ENCODE assay signal across 8 cellular contexts in genomic region chr3:51669241-51670052, GRCh38. TPM values are rescaled to one million over a fixed set of nuclear protein-coding genes. Genes with fewer than 3 reads are reported as not detected.
DNase-seq lines count a peak whose midpoint lies in the region; ATAC-seq and TF ChIP-seq lines count a peak whose summit lies in the region.

No MANE protein-coding gene starts in this region.

- peak overlapping the region; percentile 79 for H3K27ac Mint-ChIP-seq in activated B cell treated with CpG ODN at 0.5 μM for 24 hours

- peak overlapping the region; percentile 89 for H3K4me3 Mint-ChIP-seq in activated B cell treated with CpG ODN at 0.5 μM for 24 hours

- TF ChIP-seq CTCF in AG10803 (conservative IDR thresholded peaks at IDR 0.05; ENCODE audit: low read length) (peak; percentile 98), GM20000 (IDR thresholded peaks at IDR 0.05; ENCODE audit: extremely low read depth, missing control alignments) (peak; percentile 98), activated B cell treated with CpG ODN at 0.5 μM for 24 hours (IDR thresholded peaks at IDR 0.05) (no peak), cardiac fibroblast (IDR thresholded peaks at IDR 0.05; ENCODE audit: low read depth, low read length) (peak; percentile 99)

- POLR2A ChIA-PET in activated B cell treated with CpG ODN at 0.5 μM for 24 hours (lab: Charles Lee), result interaction anchor here (0.8 to 7.7 kb wide), 5 partner anchors 12 to 168 kb away, joined by 3 to 94 read pairs (median 5); partner anchors contain the start of gene DCAF1

- no peaks in the 10 kb centered on the region for H3K27me3 Mint-ChIP-seq in activated B cell treated with CpG ODN at 0.5 μM for 24 hours

- CTCF ChIA-PET in activated B cell treated with CpG ODN at 0.5 μM for 24 hours (lab: Charles Lee), result interaction anchor here (0.7 to 6.7 kb wide), 10 partner anchors 12 to 279 kb away, joined by 3 to 89 read pairs (median 4); partner anchors contain the start of gene DCAF1

- intact Hi-C loops in activated B cell treated with CpG ODN at 0.5 μM for 24 hours (cut with micrococcal nuclease), result loop anchor here (1.0 to 5.0 kb wide), 4 partner anchors 167 to 1947 kb away; partner anchors contain the start of genes C3orf18, GMPPB, HEMK1 and UQCC5

- ATAC-seq in activated B cell treated with CpG ODN at 0.5 μM for 24 hours (ENCODE audit: low read depth) (no peak), GM18519 (IDR thresholded peaks at IDR 0.05; ENCODE audit: low FRiP score, unreplicated experiment) (no peak)

- DNase-seq in AG10803 (ENCODE audit: low read depth) (peak; percentile 80), GM20000 (ENCODE audit: low spot score) (peak; percentile 76), NCI-H2171 (lab: John Stamatoyannopoulos, UW) (peak; percentile 7), activated B cell treated with CpG ODN at 0.5 μM for 24 hours (peak; percentile 70), cardiac fibroblast (ENCODE audit: low read depth in 2 of 2) (peak; percentile 89 to 90), islet precursor cell (peak; percentile 97)
- peak; percentile 91 for DNase-seq in stimulated activated CD4-positive, alpha-beta T cell treated with anti-CD3 and anti-CD28 coated beads, Interleukin-15, amount 100 ng/mL, for 24 hours

- H3K4me1 Mint-ChIP-seq in activated B cell treated with CpG ODN at 0.5 μM for 24 hours, result peaks cover 41% of the 10 kb centered on the region

- H3K36me3 Mint-ChIP-seq in activated B cell treated with CpG ODN at 0.5 μM for 24 hours (ENCODE audit: low read depth), result peaks cover 4% of the 10 kb centered on the region

- H3K4me3 ChIP-seq in AG10803 (ENCODE audit: low read length) (no peak overlapping the region), cardiac fibroblast (replicated peaks in 1 of 2; ENCODE audit: low read depth in 2 of 2, low read length in 2 of 2) (no peak overlapping the region)

- H3K9me3 Mint-ChIP-seq in activated B cell treated with CpG ODN at 0.5 μM for 24 hours, result no peaks in the 10 kb centered on the region

RNA-seq across cellular contexts. Expression of gene TEX264, which starts 1.6 kb away (rescaled TPM):
- total RNA-seq in activated B cell treated with CpG ODN at 0.5 μM for 24 hours, result 24.1 and 24.4 TPM in 2 replicates

RNA-seq across cellular contexts. Expression of gene GRM2, which starts 37.4 kb away (rescaled TPM):
- 0.58 and 1.4 TPM in 2 replicates for total RNA-seq in activated B cell treated with CpG ODN at 0.5 μM for 24 hours

Comparison
In these comparisons a context has a peak if more than half of its experiments do, and no peak if none do; other contexts are left out.
1. DNase-seq: peak in every context shown above with its lines; median percentile 97 in islet precursor cell; 91 in stimulated activated CD4-positive, alpha-beta T cell treated with anti-CD3 and anti-CD28 coated beads, Interleukin-15, amount 100 ng/mL, for 24 hours; 90 in cardiac fibroblast; 80 in AG10803; 76 in GM20000; 70 in activated B cell treated with CpG ODN at 0.5 μM for 24 hours; 7 in NCI-H2171.